ENCODE assay signal across 21 cellular contexts in the genomic region with DNA sequence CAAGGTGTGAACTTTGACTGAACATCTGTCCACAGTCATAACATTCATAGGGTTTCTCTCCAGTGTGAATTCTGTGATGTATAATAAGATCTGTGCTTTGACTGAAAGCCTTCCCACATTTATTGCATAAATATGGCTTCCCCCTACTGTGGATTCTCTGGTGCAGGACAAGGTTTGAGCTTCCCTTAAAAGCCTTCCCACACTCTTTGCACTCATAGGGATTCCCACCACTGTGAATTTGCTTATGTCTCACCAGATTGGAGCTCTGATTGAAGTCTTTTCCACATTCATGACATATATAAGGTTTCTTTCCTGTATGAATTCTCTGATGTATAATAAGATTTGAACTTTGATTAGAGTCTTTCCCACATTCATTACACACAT. TPM values are rescaled to one million over a fixed set of nuclear protein-coding genes. Genes with fewer than 3 reads are reported as not detected.
DNase-seq lines count a peak whose midpoint lies in the region; ATAC-seq, FAIRE-seq and TF ChIP-seq lines count a peak whose summit lies in the region.
"Had no signal": no experiment of that assay in that cellular context is flagged by ENCODE, and none has a peak within 500 bp of the region (broad histone marks: within the 10 kb centered on the region; RNA-seq: fewer than 3 reads in every experiment).

No MANE protein-coding gene starts in this region.

- DNase-seq in activated T-cell treated with anti-CD3 and anti-CD28 coated beads, Interleukin-2, amount 50 U/mL, for 72 hours: no peak
- no peak for DNase-seq in activated T-cell treated with anti-CD3 and anti-CD28 coated beads, Interleukin-2, amount 50 U/mL, for 48 hours
- DNase-seq in K562 (ENCODE audit: extremely low read depth in 1 of 4, low spot score in 3 of 4) (no peak), mesendoderm (no peak), thoracic aorta (ENCODE audit: low spot score) (no peak), NCI-H526 (lab: John Stamatoyannopoulos, UW) (no peak)
- DNase-seq in stimulated activated CD4-positive, alpha-beta T cell treated with anti-CD3 and anti-CD28 coated beads, Interleukin-4, amount 100 ng/mL, for 24 hours: no peak
- DNase-seq: GDM1, NCI-H1048, NCI-H1436 treated with DMSO at 0.1 percent for 48 hours, NCI-H2081, NCI-H774 had no signal

- peaks cover 58 to 80% of the 10 kb centered on the region in 2 donors for H3K36me3 Mint-ChIP-seq in activated T-cell treated with anti-CD3 and anti-CD28 coated beads, Interleukin-2, amount 50 U/mL, for 72 hours (ENCODE audit: insufficient read depth in 2 of 2)

- no peaks in the 10 kb centered on the region for H3K79me2 ChIP-seq in K562 (ENCODE audit: control insufficient read depth, insufficient read depth, low read length)
- H3K79me2 ChIP-seq in mesendoderm (ENCODE audit: control insufficient read depth, insufficient read depth, low read length): no peaks in the 10 kb centered on the region

- H4K5ac ChIP-seq in mesendoderm (ENCODE audit: low read length): no peak overlapping the region

- H2BK120ac ChIP-seq in mesendoderm (ENCODE audit: low read depth, low read length): no peak overlapping the region

- no peak for ATAC-seq in activated T-cell treated with anti-CD3 and anti-CD28 coated beads, Interleukin-2, amount 50 U/mL, for 72 hours (replicated peaks in 1 of 2)
- ATAC-seq in K562 (no peak), thoracic aorta (ENCODE audit: insufficient number of reproducible peaks, low FRiP score, low read depth) (no peak), HG03108 (IDR thresholded peaks at IDR 0.05; ENCODE audit: unreplicated experiment) (no peak)
- ATAC-seq: Panc1 had no signal

- no peaks in the 10 kb centered on the region for H3K27me3 Mint-ChIP-seq in activated T-cell treated with anti-CD3 and anti-CD28 coated beads, Interleukin-2, amount 50 U/mL, for 72 hours (ENCODE audit: low read depth)

- no peak overlapping the region for H3K4ac ChIP-seq in mesendoderm (ENCODE audit: low read depth, low read length)

- H3K4me2 ChIP-seq in K562 (ENCODE audit: insufficient read depth, low read length): no peak overlapping the region
- no peak overlapping the region for H3K4me2 ChIP-seq in mesendoderm (ENCODE audit: low read length)

- H4K20me1 ChIP-seq in K562 (replicated peaks; ENCODE audit: control insufficient read depth, insufficient read depth, low read length): no peaks in the 10 kb centered on the region

- H3K4me1 Mint-ChIP-seq in activated T-cell treated with anti-CD3 and anti-CD28 coated beads, Interleukin-2, amount 50 U/mL, for 72 hours (ENCODE audit: low read depth): no peaks in the 10 kb centered on the region

- H3K27ac ChIP-seq in K562 (ENCODE audit: extremely low read depth, low read depth, low read length): no peak overlapping the region
- no peak overlapping the region for H3K27ac ChIP-seq in mesendoderm (ENCODE audit: low read depth, low read length)
- H3K27ac ChIP-seq in thoracic aorta: no peak overlapping the region

- intact Hi-C loops in K562 (cut with micrococcal nuclease): loop anchor here (10.0 kb wide), 1 partner anchor 79 kb away; no protein-coding TSS in a partner anchor

- H3K18ac ChIP-seq in mesendoderm (ENCODE audit: low read length): no peak overlapping the region

- POLR2A ChIA-PET in K562 (lab: Yijun Ruan, JAX): no interaction called here

- no peak for TF ChIP-seq RAD21 in K562 (CRISPR knock-in tag; conservative IDR thresholded peaks at IDR 0.05 in 1 of 2, IDR thresholded peaks at IDR 0.05 in 1 of 2)

- no peak for FAIRE-seq in K562 (lab: Jason Lieb, UNC)
- FAIRE-seq: GM12891, H54 had no signal

- H3K9me3 Mint-ChIP-seq in activated T-cell treated with anti-CD3 and anti-CD28 coated beads, Interleukin-2, amount 50 U/mL, for 72 hours: peaks cover 25 to 42% of the 10 kb centered on the region in 2 donors

- no peak for TF ChIP-seq EP300 in K562 (IDR thresholded peaks at IDR 0.05; ENCODE audit: low read length)

- no peak for TF ChIP-seq CTCF in K562 (IDR thresholded peaks at IDR 0.05 in 2 of 3, conservative IDR thresholded peaks at IDR 0.05 in 1 of 3; ENCODE audit: insufficient read depth in 2 of 3, low read depth in 1 of 3, low read length in 3 of 3)
- TF ChIP-seq CTCF in thoracic aorta (IDR thresholded peaks at IDR 0.05): no peak

- CTCF ChIA-PET in K562 (lab: Yijun Ruan, JAX; ENCODE audit: low intra/inter-chr PET ratio): no interaction called here

- H2BK15ac ChIP-seq in mesendoderm (replicated peaks; ENCODE audit: low read depth): no peak overlapping the region

- no peak for TF ChIP-seq POLR2A in K562 (conservative IDR thresholded peaks at IDR 0.05)

- no peaks in the 10 kb centered on the region for H3K79me1 ChIP-seq in mesendoderm (ENCODE audit: low read length)

- H4K8ac ChIP-seq in mesendoderm (ENCODE audit: low read depth, low read length): no peak overlapping the region

- no peak overlapping the region for H3K23ac ChIP-seq in mesendoderm (ENCODE audit: low read length)

- H3K27me3 ChIP-seq in K562 (ENCODE audit: control insufficient read depth in 2 of 2, insufficient read depth in 2 of 2, low read length in 2 of 2): no peaks in the 10 kb centered on the region
- H3K27me3 ChIP-seq in mesendoderm (ENCODE audit: insufficient read depth, low read length, poor library complexity): no peaks in the 10 kb centered on the region
- H3K27me3 ChIP-seq in thoracic aorta (replicated peaks; ENCODE audit: insufficient read depth): no peaks in the 10 kb centered on the region

- no peak overlapping the region for H2AFZ ChIP-seq in K562 (ENCODE audit: low read depth, low read length)

- H3K9ac ChIP-seq in K562 (ENCODE audit: insufficient read depth in 1 of 2, low read depth in 2 of 2, low read length in 2 of 2): no peak overlapping the region
- no peak overlapping the region for H3K9ac ChIP-seq in mesendoderm (ENCODE audit: low read length)

- no peak overlapping the region for H3K4me3 Mint-ChIP-seq in activated T-cell treated with anti-CD3 and anti-CD28 coated beads, Interleukin-2, amount 50 U/mL, for 72 hours

- H3K9me3 ChIP-seq in K562 (replicated peaks; ENCODE audit: control insufficient read depth, insufficient read depth, low read depth, low read length) (peaks cover 27% of the 10 kb centered on the region), thoracic aorta (peaks cover 93% of the 10 kb centered on the region)

- H3K56ac ChIP-seq in mesendoderm (ENCODE audit: low read length): no peak overlapping the region

- no peak overlapping the region for H3K4me3 ChIP-seq in K562
- H3K4me3 ChIP-seq in mesendoderm (ENCODE audit: low read length): peak overlapping the region; percentile 28
- peak overlapping the region; percentile 22 for H3K4me3 ChIP-seq in thoracic aorta

- H3K4me1 ChIP-seq in K562 (replicated peaks in 1 of 2; ENCODE audit: control insufficient read depth in 2 of 2, insufficient read depth in 2 of 2, low read length in 2 of 2) (no peaks in the 10 kb centered on the region), mesendoderm (ENCODE audit: control insufficient read depth, low read depth, low read length) (no peaks in the 10 kb centered on the region), thoracic aorta (ENCODE audit: control insufficient read depth in 1 of 2, low read depth in 2 of 2) (no peaks in the 10 kb centered on the region)

- no peak overlapping the region for H2AK5ac ChIP-seq in mesendoderm (ENCODE audit: low read length)

- no peaks in the 10 kb centered on the region for H3K9me1 ChIP-seq in K562 (ENCODE audit: control insufficient read depth, insufficient read depth, low read length)

- BruUV-seq in K562 (replicated peaks; lab: Mats Ljungman, UMichigan): no TSS peak

- no peaks in the 10 kb centered on the region for H3K36me3 ChIP-seq in K562 (ENCODE audit: control insufficient read depth, insufficient read depth, low read length)
- peaks cover 11% of the 10 kb centered on the region for H3K36me3 ChIP-seq in mesendoderm (ENCODE audit: control insufficient read depth, insufficient read depth, low read length)
- peaks cover 9% of the 10 kb centered on the region for H3K36me3 ChIP-seq in thoracic aorta

- peak overlapping the region; percentile 72 for H3K27ac Mint-ChIP-seq in activated T-cell treated with anti-CD3 and anti-CD28 coated beads, Interleukin-2, amount 50 U/mL, for 72 hours

- no peak overlapping the region for H2BK5ac ChIP-seq in mesendoderm (ENCODE audit: low read length)

- in situ Hi-C loops in K562 (cut with MboI): no loop called here

RNA-seq across cellular contexts. Expression of a gene that starts 8.3 kb away (rescaled TPM):
- 1 to 10 TPM; 5.3 to 7.8 TPM for total RNA-seq in activated T-cell treated with anti-CD3 and anti-CD28 coated beads, Interleukin-2, amount 50 U/mL, for 72 hours
- 6.0 and 8.7 TPM in 2 replicates for total RNA-seq in K562 (2011; cell fraction: chromatin; rRNA removed; ENCODE audit: low replicate concordance)
- total RNA-seq in K562 (2011; cell fraction: nucleolus; rRNA removed): 6.2 and 6.3 TPM in 2 replicates
- total RNA-seq in K562 (2011; cell fraction: nucleoplasm; rRNA removed): 6.0 and 6.5 TPM in 2 replicates
- total RNA-seq in K562 (2014; rRNA removed) (3.4 and 4.5 TPM in 2 replicates), K562 (2014; rRNA removed; fragmentation: Illumina TruSeq; extraction: Trizol) (3.3 and 3.6 TPM in 2 replicates), K562 (2015; rRNA removed; fragmentation: Illumina TruSeq; extraction: Trizol) (3.2 and 3.5 TPM in 2 replicates), K562 (2021) (2.2 and 2.7 TPM in 2 replicates), thoracic aorta (10 to 100 TPM in 1 of 2 donors, 1 to 10 TPM in 1; 8.4 to 15.8 TPM)
- polyA plus RNA-seq in K562 (2011; rRNA removed) (2.5 and 2.6 TPM in 2 replicates), K562 (2014; fragmentation: Illumina TruSeq; extraction: Trizol) (1.9 and 2.0 TPM in 2 replicates), K562 (2014; fragmentation: Nextera tagmentation; extraction: Ambion mirVana) (under 1 TPM; 0.24 to 0.41 TPM), K562 (2014; rRNA removed) (4.1 and 4.7 TPM in 2 replicates)
- 0.97 and 1.5 TPM in 2 replicates for polyA plus RNA-seq in K562 (2011; cell fraction: cytosol; rRNA removed)
- 3.4 and 4.6 TPM in 2 replicates for polyA plus RNA-seq in K562 (2011; cell fraction: nucleus; rRNA removed)
- 1.3 and 3.0 TPM in 2 replicates for polyA plus RNA-seq in K562 (2012)
- 2.0 and 4.0 TPM in 2 replicates for polyA minus RNA-seq in K562 (2011; rRNA and poly(A)+ RNA removed)
- 1.3 and 3.5 TPM in 2 replicates for polyA minus RNA-seq in K562 (2011; cell fraction: cytosol; rRNA and poly(A)+ RNA removed)
- 6.1 and 8.3 TPM in 2 replicates for polyA minus RNA-seq in K562 (2011; cell fraction: nucleus; rRNA and poly(A)+ RNA removed)
- polyA plus RNA-seq in mesendoderm (2013, experiment 1 of 2): 4.9 TPM
- polyA plus RNA-seq in mesendoderm (2013, experiment 2 of 2): 4.7 TPM

RNA-seq across cellular contexts. Expression of a gene that starts 51.3 kb away (rescaled TPM):
- not detected for total RNA-seq in activated T-cell treated with anti-CD3 and anti-CD28 coated beads, Interleukin-2, amount 50 U/mL, for 72 hours
- not detected in 2 replicates for total RNA-seq in K562 (2011; cell fraction: chromatin; rRNA removed; ENCODE audit: low replicate concordance)
- total RNA-seq in K562 (2011; cell fraction: nucleolus; rRNA removed): not detected in 2 replicates
- not detected in 2 replicates for total RNA-seq in K562 (2011; cell fraction: nucleoplasm; rRNA removed)
- total RNA-seq in K562 (2014; rRNA removed) (not detected in 2 replicates), K562 (2014; rRNA removed; fragmentation: Illumina TruSeq; extraction: Trizol) (not detected in 2 replicates), K562 (2015; rRNA removed; fragmentation: Illumina TruSeq; extraction: Trizol) (not detected in 2 replicates), K562 (2021) (0.07 and 0.11 TPM in 2 replicates), thoracic aorta (10 to 100 TPM; 13.4 to 14.9 TPM)
- polyA plus RNA-seq in K562 (2011; rRNA removed) (not detected in 2 replicates), K562 (2014; fragmentation: Illumina TruSeq; extraction: Trizol) (0.22 TPM in 1 of 2 replicates, not detected in the other), K562 (2014; fragmentation: Nextera tagmentation; extraction: Ambion mirVana) (under 1 TPM; 0.01 to 0.04 TPM), K562 (2014; rRNA removed) (not detected in 2 replicates)
- not detected in 2 replicates for polyA plus RNA-seq in K562 (2011; cell fraction: cytosol; rRNA removed)
- polyA plus RNA-seq in K562 (2011; cell fraction: nucleus; rRNA removed): not detected in 2 replicates
- polyA plus RNA-seq in K562 (2012): 0.07 and 0.10 TPM in 2 replicates
- polyA minus RNA-seq in K562 (2011; rRNA and poly(A)+ RNA removed): not detected in 2 replicates
- polyA minus RNA-seq in K562 (2011; cell fraction: cytosol; rRNA and poly(A)+ RNA removed): not detected in 2 replicates
- polyA minus RNA-seq in K562 (2011; cell fraction: nucleus; rRNA and poly(A)+ RNA removed): not detected in 2 replicates
- polyA plus RNA-seq in mesendoderm (2013, experiment 1 of 2): not detected
- not detected for polyA plus RNA-seq in mesendoderm (2013, experiment 2 of 2)
- total RNA-seq: A172, MCF 10A, NCI-H460, SK-MEL-5 had no signal
- polyA plus RNA-seq: BJ had no signal

Comparison
In these comparisons a context has a peak if more than half of its experiments do, and no peak if none do; other contexts are left out.
1. RNA of a gene that starts 51.3 kb away (total RNA-seq): 13.4 to 14.9 TPM in thoracic aorta; 0.07 to 0.11 TPM in K562 and not detected in activated T-cell treated with anti-CD3 and anti-CD28 coated beads, Interleukin-2, amount 50 U/mL, for 72 hours; every median in the first group is over 10 times any median in the second.